Comparison of ENCODE assay signal across 8 cellular contexts in the genomic region with DNA sequence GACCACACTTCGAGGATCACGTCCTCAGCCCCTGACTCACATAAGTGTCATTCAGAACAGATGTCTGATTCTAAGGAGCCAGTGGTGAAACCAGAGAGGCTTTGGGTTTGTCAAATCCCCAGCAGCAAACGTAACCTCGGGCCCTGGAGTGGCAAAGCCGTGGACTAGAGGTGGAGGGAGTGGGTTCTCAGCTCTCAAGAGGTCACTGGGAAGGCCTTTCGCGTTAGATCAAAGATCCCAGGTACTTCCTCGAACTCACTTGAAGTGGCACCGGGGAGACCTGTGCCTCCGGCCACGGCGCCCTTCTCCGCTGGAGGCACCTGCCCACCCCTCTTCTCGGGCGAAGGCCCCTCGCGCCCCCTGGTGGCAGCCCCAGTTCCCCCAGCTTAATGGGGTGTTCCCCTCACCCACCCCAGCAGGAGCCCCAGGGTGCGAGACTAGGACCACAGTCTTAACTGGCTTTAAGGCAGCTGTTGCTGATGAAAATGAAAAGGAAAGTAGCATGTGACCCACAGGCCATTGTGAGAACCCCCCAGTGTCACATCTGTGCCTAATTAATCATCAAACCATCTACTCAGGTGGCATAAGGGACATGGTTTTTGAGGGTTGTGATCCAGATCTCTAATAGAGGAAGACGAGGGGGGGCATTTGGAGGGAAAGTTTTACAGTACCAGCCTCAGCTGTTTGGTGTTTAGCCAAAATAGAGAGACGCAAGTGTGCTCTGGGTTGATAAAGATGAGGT. TPM values are rescaled to one million over a fixed set of nuclear protein-coding genes. Genes with fewer than 3 reads are reported as not detected.
DNase-seq lines count a peak whose midpoint lies in the region; ATAC-seq and TF ChIP-seq lines count a peak whose summit lies in the region.

No MANE protein-coding gene starts in this region.

- H3K36me3 Mint-ChIP-seq in CD4-positive, alpha-beta T cell (ENCODE audit: low read depth): no peaks in the 10 kb centered on the region
- no peaks in the 10 kb centered on the region for H3K36me3 Mint-ChIP-seq in activated T-helper 2 cell treated with anti-CD3 and anti-CD28 coated beads, Interferon-gamma antibody, Interleukin-2, Interleukin-4, amounts not matched to agents 10 μg/mL and 5 μg/mL and 100 μg/mL, durations not matched to agents 14 hours and 24 hours and 36 hours (ENCODE audit: low read depth)

- peaks cover 8 to 17% of the 10 kb centered on the region in 2 donors for H3K4me1 ChIP-seq in thoracic aorta (ENCODE audit: control insufficient read depth in 1 of 2, low read depth in 2 of 2)

- peak; percentile 68 to 86 (median 74) for DNase-seq in CD4-positive, alpha-beta T cell
- peak; percentile 31 for DNase-seq in RKO (ENCODE audit: low spot score)
- DNase-seq in activated T-helper 2 cell treated with anti-CD3 and anti-CD28 coated beads, Interferon-gamma antibody, Interleukin-2, Interleukin-4, amounts not matched to agents 10 μg/mL and 5 μg/mL and 100 μg/mL, durations not matched to agents 14 hours and 24 hours and 36 hours (ENCODE audit: low spot score): peak; percentile 78
- peak; percentile 38 for DNase-seq in foreskin melanocyte
- peak; percentile 36 for DNase-seq in omental fat pad (ENCODE audit: low spot score)
- DNase-seq in thoracic aorta (ENCODE audit: low spot score): no peak

- H3K4me3 Mint-ChIP-seq in CD4-positive, alpha-beta T cell: peak overlapping the region; percentile 82
- peak overlapping the region; percentile 63 for H3K4me3 Mint-ChIP-seq in activated T-helper 2 cell treated with anti-CD3 and anti-CD28 coated beads, Interferon-gamma antibody, Interleukin-2, Interleukin-4, amounts not matched to agents 10 μg/mL and 5 μg/mL and 100 μg/mL, durations not matched to agents 14 hours and 24 hours and 36 hours (ENCODE audit: low read depth)

- POLR2A ChIA-PET in CD4-positive, alpha-beta T cell (lab: Charles Lee): interaction anchor here (0.6 to 1.5 kb wide), 3 partner anchors 10 to 285 kb away, joined by 3 to 4 read pairs (median 3); no protein-coding TSS in a partner anchor

- H3K27ac Mint-ChIP-seq in CD4-positive, alpha-beta T cell: no peak overlapping the region
- H3K27ac Mint-ChIP-seq in activated T-helper 2 cell treated with anti-CD3 and anti-CD28 coated beads, Interferon-gamma antibody, Interleukin-2, Interleukin-4, amounts not matched to agents 10 μg/mL and 5 μg/mL and 100 μg/mL, durations not matched to agents 14 hours and 24 hours and 36 hours: no peak overlapping the region

- peak; percentile 73 for TF ChIP-seq CTCF in CD4-positive, alpha-beta T cell (IDR thresholded peaks at IDR 0.05)
- TF ChIP-seq CTCF in omental fat pad (IDR thresholded peaks at IDR 0.05): peak in 1 of 3 donors; percentile 40
- TF ChIP-seq CTCF in thoracic aorta (IDR thresholded peaks at IDR 0.05): peak; percentile 64

- peak; percentile 82 for ATAC-seq in CD4-positive, alpha-beta T cell (ENCODE audit: poor library complexity)
- peak; percentile 76 for ATAC-seq in GM19397 (IDR thresholded peaks at IDR 0.05; ENCODE audit: unreplicated experiment)
- peak; percentile 47 for ATAC-seq in HG03558 (IDR thresholded peaks at IDR 0.05; ENCODE audit: extremely low read depth, unreplicated experiment)
- ATAC-seq in omental fat pad (ENCODE audit: low FRiP score): peak; percentile 81
- ATAC-seq in thoracic aorta (ENCODE audit: insufficient number of reproducible peaks, low FRiP score, low read depth): no peak

- CTCF ChIA-PET in CD4-positive, alpha-beta T cell (lab: Charles Lee): interaction anchor here (0.6 to 1.7 kb wide), 8 partner anchors 9 to 734 kb away, joined by 3 to 8 read pairs (median 3); no protein-coding TSS in a partner anchor

- H3K27me3 Mint-ChIP-seq in CD4-positive, alpha-beta T cell: peaks cover 50% of the 10 kb centered on the region
- H3K27me3 Mint-ChIP-seq in activated T-helper 2 cell treated with anti-CD3 and anti-CD28 coated beads, Interferon-gamma antibody, Interleukin-2, Interleukin-4, amounts not matched to agents 10 μg/mL and 5 μg/mL and 100 μg/mL, durations not matched to agents 14 hours and 24 hours and 36 hours (ENCODE audit: low read depth): peaks cover 44% of the 10 kb centered on the region

- no peak overlapping the region for H3K27ac ChIP-seq in CD4-positive, alpha-beta T cell (ENCODE audit: low read depth, low read length)
- no peak overlapping the region for H3K27ac ChIP-seq in thoracic aorta

- peaks cover 15% of the 10 kb centered on the region for H3K4me1 Mint-ChIP-seq in CD4-positive, alpha-beta T cell (ENCODE audit: low read depth)
- peaks cover 31% of the 10 kb centered on the region for H3K4me1 Mint-ChIP-seq in activated T-helper 2 cell treated with anti-CD3 and anti-CD28 coated beads, Interferon-gamma antibody, Interleukin-2, Interleukin-4, amounts not matched to agents 10 μg/mL and 5 μg/mL and 100 μg/mL, durations not matched to agents 14 hours and 24 hours and 36 hours (ENCODE audit: low read depth)

- H3K27me3 ChIP-seq in CD4-positive, alpha-beta T cell (ENCODE audit: control insufficient read depth, insufficient read depth, low read length): peaks cover 11% of the 10 kb centered on the region
- H3K27me3 ChIP-seq in thoracic aorta (replicated peaks; ENCODE audit: insufficient read depth): peaks cover 7% of the 10 kb centered on the region

- no peaks in the 10 kb centered on the region for H3K9me3 Mint-ChIP-seq in CD4-positive, alpha-beta T cell
- no peaks in the 10 kb centered on the region for H3K9me3 Mint-ChIP-seq in activated T-helper 2 cell treated with anti-CD3 and anti-CD28 coated beads, Interferon-gamma antibody, Interleukin-2, Interleukin-4, amounts not matched to agents 10 μg/mL and 5 μg/mL and 100 μg/mL, durations not matched to agents 14 hours and 24 hours and 36 hours

- intact Hi-C loops in CD4-positive, alpha-beta T cell (cut with DNase I, micrococcal nuclease): loop anchor here (1.0 to 2.0 kb wide), 2 partner anchors 494 to 496 kb away; no protein-coding TSS in a partner anchor
- intact Hi-C loops in activated T-helper 2 cell treated with anti-CD3 and anti-CD28 coated beads, Interferon-gamma antibody, Interleukin-2, Interleukin-4, amounts not matched to agents 10 μg/mL and 5 μg/mL and 100 μg/mL, durations not matched to agents 14 hours and 24 hours and 36 hours (cut with micrococcal nuclease): loop anchor here (2.0 to 5.0 kb wide), 6 partner anchors 14 to 496 kb away; partner anchors contain the start of gene SYNE2

- H3K36me3 ChIP-seq in thoracic aorta: no peaks in the 10 kb centered on the region

- H3K4me3 ChIP-seq in thoracic aorta: peak overlapping the region; percentile 71

- no peaks in the 10 kb centered on the region for H3K9me3 ChIP-seq in CD4-positive, alpha-beta T cell (ENCODE audit: control insufficient read depth, low read length)
- H3K9me3 ChIP-seq in thoracic aorta: no peaks in the 10 kb centered on the region

RNA-seq across cellular contexts. Expression of gene ESR2, which starts 0.7 kb away (rescaled TPM):
- total RNA-seq in CD4-positive, alpha-beta T cell: under 1 TPM in 1 of 2 experiments, not detected in 1; 0.08 TPM
- total RNA-seq in activated T-helper 2 cell treated with anti-CD3 and anti-CD28 coated beads, Interferon-gamma antibody, Interleukin-2, Interleukin-4, amounts not matched to agents 10 μg/mL and 5 μg/mL and 100 μg/mL, durations not matched to agents 14 hours and 24 hours and 36 hours: 0.09 TPM in 1 of 2 replicates, not detected in the other
- total RNA-seq in omental fat pad: 1 to 10 TPM; 1.4 to 1.6 (median 1.5) TPM
- under 1 TPM; 0.27 to 0.71 TPM for total RNA-seq in thoracic aorta
